ENCODE assay signal across 17 cellular contexts in the genomic region with DNA sequence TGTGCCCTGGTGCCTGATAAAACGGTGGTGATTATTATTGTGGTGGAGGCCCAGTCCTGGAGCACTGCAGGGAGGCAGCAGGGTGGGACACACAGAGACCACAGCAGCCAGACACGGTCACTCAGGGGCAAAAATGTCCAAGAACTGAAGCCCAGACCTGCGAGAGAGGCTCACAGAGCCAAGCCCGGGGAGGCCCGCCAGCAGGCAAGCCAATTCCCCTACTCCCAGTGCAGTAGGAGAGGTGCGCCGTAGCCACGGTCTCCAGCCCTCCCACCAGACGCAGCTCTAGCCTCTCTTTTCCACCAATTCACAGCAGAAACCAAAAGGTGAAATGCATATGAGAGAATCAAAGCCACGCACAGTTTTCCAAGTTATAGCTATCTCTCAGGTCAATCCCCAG.
DNase-seq lines count a peak whose midpoint lies in the region; ATAC-seq and TF ChIP-seq lines count a peak whose summit lies in the region.
"Had no signal": no experiment of that assay in that cellular context is flagged by ENCODE, and none has a peak within 500 bp of the region (broad histone marks: within the 10 kb centered on the region; RNA-seq: fewer than 3 reads in every experiment).

No MANE protein-coding gene starts in this region.

- H3K36me3 Mint-ChIP-seq in activated naive CD8-positive, alpha-beta T cell treated with anti-CD3 and anti-CD28 coated beads, Interleukin-2, amount 50 U/mL, for 24 hours (ENCODE audit: low read depth): peaks cover 13% of the 10 kb centered on the region
- H3K36me3 Mint-ChIP-seq in stimulated activated effector memory CD8-positive, alpha-beta T cell treated with anti-CD3 and anti-CD28 coated beads, Interleukin-12 subunit alpha, Interleukin-12 subunit beta, amount 100 ng/mL, for 72 hours: peaks cover 26% of the 10 kb centered on the region

- peak overlapping the region; percentile 81 for H3K27ac Mint-ChIP-seq in activated naive CD8-positive, alpha-beta T cell treated with anti-CD3 and anti-CD28 coated beads, Interleukin-2, amount 50 U/mL, for 24 hours
- peak overlapping the region; percentile 95 for H3K27ac Mint-ChIP-seq in stimulated activated effector memory CD8-positive, alpha-beta T cell treated with anti-CD3 and anti-CD28 coated beads, Interleukin-12 subunit alpha, Interleukin-12 subunit beta, amount 100 ng/mL, for 72 hours
- H3K27ac Mint-ChIP-seq: nephron progenitor cell had no signal

- intact Hi-C loops in Right ventricle myocardium superior (cut with DNase I): no loop called here
- intact Hi-C loops in cardiac septum (cut with DNase I): no loop called here

- no peaks in the 10 kb centered on the region for H3K27me3 Mint-ChIP-seq in activated naive CD8-positive, alpha-beta T cell treated with anti-CD3 and anti-CD28 coated beads, Interleukin-2, amount 50 U/mL, for 24 hours

- no peak overlapping the region for H3K4me3 Mint-ChIP-seq in activated naive CD8-positive, alpha-beta T cell treated with anti-CD3 and anti-CD28 coated beads, Interleukin-2, amount 50 U/mL, for 24 hours
- no peak overlapping the region for H3K4me3 Mint-ChIP-seq in stimulated activated effector memory CD8-positive, alpha-beta T cell treated with anti-CD3 and anti-CD28 coated beads, Interleukin-12 subunit alpha, Interleukin-12 subunit beta, amount 100 ng/mL, for 72 hours
- H3K4me3 Mint-ChIP-seq: nephron progenitor cell had no signal

- ATAC-seq in Right ventricle myocardium superior (ENCODE audit: poor library complexity) (peak; percentile 67), GM21737 (IDR thresholded peaks at IDR 0.05; ENCODE audit: unreplicated experiment) (no peak)
- no peak for ATAC-seq in activated naive CD8-positive, alpha-beta T cell treated with anti-CD3 and anti-CD28 coated beads, Interleukin-2, amount 50 U/mL, for 24 hours
- no peak for ATAC-seq in stimulated activated effector memory CD8-positive, alpha-beta T cell treated with anti-CD3 and anti-CD28 coated beads, Interleukin-12 subunit alpha, Interleukin-12 subunit beta, amount 100 ng/mL, for 72 hours
- ATAC-seq: heart left ventricle, left colon had no signal

- no peak for TF ChIP-seq CTCF in VCaP (conservative IDR thresholded peaks at IDR 0.05)

- H3K9me3 Mint-ChIP-seq in activated naive CD8-positive, alpha-beta T cell treated with anti-CD3 and anti-CD28 coated beads, Interleukin-2, amount 50 U/mL, for 24 hours: peaks cover 7% of the 10 kb centered on the region
- peaks cover 2% of the 10 kb centered on the region for H3K9me3 Mint-ChIP-seq in stimulated activated effector memory CD8-positive, alpha-beta T cell treated with anti-CD3 and anti-CD28 coated beads, Interleukin-12 subunit alpha, Interleukin-12 subunit beta, amount 100 ng/mL, for 72 hours

- H3K4me1 Mint-ChIP-seq in activated naive CD8-positive, alpha-beta T cell treated with anti-CD3 and anti-CD28 coated beads, Interleukin-2, amount 50 U/mL, for 24 hours: peaks cover 43% of the 10 kb centered on the region
- H3K4me1 Mint-ChIP-seq in stimulated activated effector memory CD8-positive, alpha-beta T cell treated with anti-CD3 and anti-CD28 coated beads, Interleukin-12 subunit alpha, Interleukin-12 subunit beta, amount 100 ng/mL, for 72 hours: peaks cover 37% of the 10 kb centered on the region

- DNase-seq in Right ventricle myocardium superior (peak; percentile 61), cardiac septum (ENCODE audit: low spot score) (no peak), NCI-H1105 treated with DMSO at 0.1 percent for 48 hours (lab: John Stamatoyannopoulos, UW) (no peak)
- DNase-seq in activated naive CD8-positive, alpha-beta T cell treated with anti-CD3 and anti-CD28 coated beads, Interleukin-2, amount 50 U/mL, for 24 hours: no peak
- peak in 1 of 2 donors; percentile 43 for DNase-seq in stimulated activated effector memory CD8-positive, alpha-beta T cell treated with anti-CD3 and anti-CD28 coated beads, Interleukin-12 subunit alpha, Interleukin-12 subunit beta, amount 100 ng/mL, for 72 hours (ENCODE audit: low spot score in 2 of 2)
- DNase-seq: GF-D8; left colon; NCI-H1092 treated with DMSO at 0.1 percent for 48 hours; NCI-H2081; NCI-H446 treated with DMSO at 0.1 percent for 48 hours; nephron progenitor cell; NK-92 treated with Interleukin-12 subunit alpha and Interleukin-12 subunit beta, amount 100 ng/mL, for 24 hours; uterus had no signal

- peak overlapping the region; percentile 96 for H3K27ac ChIP-seq in VCaP
- H3K27ac ChIP-seq: epithelial cell of prostate, heart left ventricle, uterus had no signal
